In genomic region chr7:113049221-113049620, GRCh38 we compare ENCODE assay signal across 1 cellular context. TPM values are rescaled to one million over a fixed set of nuclear protein-coding genes. Genes with fewer than 3 reads are reported as not detected.
"Had no signal": no experiment of that assay in that cellular context is flagged by ENCODE, and none has a peak within 500 bp of the region (broad histone marks: within the 10 kb centered on the region; RNA-seq: fewer than 3 reads in every experiment).

No MANE protein-coding gene starts in this region.

RNA-seq across cellular contexts. Expression of gene GPR85, which starts 37.4 kb away (rescaled TPM):
- total RNA-seq: NCI-H460 had no signal
